Comparison of ENCODE assay signal across 13 cellular contexts in the genomic region with DNA sequence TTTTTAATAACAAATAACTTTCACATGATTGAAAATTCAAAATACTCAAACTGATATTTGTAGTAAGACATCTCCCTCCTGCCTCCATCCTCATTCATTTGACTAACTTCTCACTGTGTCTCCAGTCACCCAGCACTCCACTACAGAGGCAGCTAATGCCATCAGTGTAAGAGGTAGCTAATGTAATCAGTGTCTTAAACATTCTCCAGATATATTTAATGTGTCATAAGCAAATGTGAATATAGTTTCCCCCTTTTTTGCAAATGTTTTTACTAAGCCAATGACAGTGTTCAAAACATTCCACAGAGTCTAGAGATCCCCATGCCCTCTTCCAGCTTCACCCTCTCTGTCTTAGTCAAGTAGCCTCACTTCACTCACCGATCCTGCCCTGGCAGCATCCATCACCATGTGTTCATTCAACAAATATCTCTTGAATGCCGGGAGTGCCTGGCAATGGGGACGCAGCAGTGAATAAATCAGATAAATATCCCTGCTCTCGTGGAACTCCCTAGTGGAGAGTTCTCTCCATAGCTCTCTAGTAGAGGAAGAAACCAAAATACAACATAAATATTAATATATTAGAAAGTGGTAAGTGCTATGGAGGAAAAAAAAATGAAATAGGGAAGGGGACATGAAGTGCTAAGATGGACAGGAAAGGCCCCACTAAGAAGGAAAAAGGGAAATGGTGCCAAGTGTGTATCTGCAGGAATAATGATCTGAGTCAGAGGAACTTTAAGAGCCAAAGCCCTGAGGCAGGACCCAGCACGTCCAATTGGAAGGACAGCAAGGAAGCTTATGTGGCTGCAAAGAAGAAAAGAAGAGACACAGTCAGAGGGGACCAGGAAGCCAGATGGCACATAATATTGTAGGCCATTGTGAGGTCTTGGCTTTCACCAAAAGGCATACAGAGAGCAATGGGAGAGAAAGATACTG. TPM values are rescaled to one million over a fixed set of nuclear protein-coding genes. Genes with fewer than 3 reads are reported as not detected.
A peak's percentile ranks its signal among the peaks of the same experiment; 100 is the strongest.
DNase-seq lines count a peak whose midpoint lies in the region; ATAC-seq and TF ChIP-seq lines count a peak whose summit lies in the region.
"Had no signal": no experiment of that assay in that cellular context is flagged by ENCODE, and none has a peak within 500 bp of the region (broad histone marks: within the 10 kb centered on the region; RNA-seq: fewer than 3 reads in every experiment).

No MANE protein-coding gene starts in this region.

- peaks cover 3% of the 10 kb centered on the region; the same call in 1 of the 2 replicates for H3K27me3 Mint-ChIP-seq in HFFc6 (ENCODE audit: insufficient read depth)
- H3K27me3 Mint-ChIP-seq in activated T-cell treated with anti-CD3 and anti-CD28 coated beads, Interleukin-2, amount 50 U/mL, for 4 hours (ENCODE audit: low read depth): no peaks in the 10 kb centered on the region

- H3K4me3 ChIP-seq in ACC112 (ENCODE audit: low read depth, low read length): no peak overlapping the region; the same call in 1 of the 2 replicates
- H3K4me3 ChIP-seq in gastrocnemius medialis: no peak overlapping the region
- H3K4me3 ChIP-seq: transverse colon had no signal

- peak; percentile 55 to 90 for ATAC-seq in left cardiac atrium
- ATAC-seq in gastrocnemius medialis: no peak
- ATAC-seq in activated T-cell treated with anti-CD3 and anti-CD28 coated beads, Interleukin-2, amount 50 U/mL, for 4 hours: no peak
- no peak for ATAC-seq in GM21515 (IDR thresholded peaks at IDR 0.05; ENCODE audit: unreplicated experiment)
- ATAC-seq: activated CD4-positive, CD25-positive, alpha-beta regulatory T cell treated with anti-CD3 and anti-CD28 coated beads, Interleukin-2, amount 50 U/mL, for 24 hours; HCT116 had no signal

- H3K27me3 ChIP-seq in ACC112 (ENCODE audit: insufficient read depth, low read length): no peaks in the 10 kb centered on the region
- no peaks in the 10 kb centered on the region for H3K27me3 ChIP-seq in gastrocnemius medialis
- H3K27me3 ChIP-seq: transverse colon had no signal

- DNase-seq in HFFc6 (peak; percentile 87), astrocyte of the hippocampus (ENCODE audit: low read depth, low spot score) (peak; percentile 63), left cardiac atrium (no peak), gastrocnemius medialis (no peak)
- no peak for DNase-seq in central memory CD4-positive, alpha-beta T cell
- DNase-seq in activated T-cell treated with anti-CD3 and anti-CD28 coated beads, Interleukin-2, amount 50 U/mL, for 4 hours: no peak
- DNase-seq: cortex of kidney, transverse colon had no signal

- H3K9me3 ChIP-seq in gastrocnemius medialis: no peaks in the 10 kb centered on the region
- H3K9me3 ChIP-seq: transverse colon had no signal

- peaks cover 41% of the 10 kb centered on the region for H3K4me1 Mint-ChIP-seq in HFFc6 (ENCODE audit: low read depth)
- no peaks in the 10 kb centered on the region for H3K4me1 Mint-ChIP-seq in activated T-cell treated with anti-CD3 and anti-CD28 coated beads, Interleukin-2, amount 50 U/mL, for 4 hours (ENCODE audit: low read depth)

- TF ChIP-seq POLR2A in gastrocnemius medialis (IDR thresholded peaks at IDR 0.05): no peak

- H3K4me3 Mint-ChIP-seq in HFFc6: peak overlapping the region; percentile 74
- H3K4me3 Mint-ChIP-seq in activated T-cell treated with anti-CD3 and anti-CD28 coated beads, Interleukin-2, amount 50 U/mL, for 4 hours: no peak overlapping the region
- H3K4me3 Mint-ChIP-seq: activated T-helper 1 cell treated with anti-CD3 and anti-CD28 coated beads, Interleukin-12 subunit alpha, Interleukin-12 subunit beta, Interleukin-2, Interleukin-4 antibody, amounts not matched to agents 30 ng/mL and 10 ng/mL and 1 ng/mL, durations not matched to agents 14 hours and 24 hours and 36 hours had no signal

- 0 out of 2 replicates have a peak, but pooled peaks cover 4% of the 10 kb centered on the region for H3K9me3 Mint-ChIP-seq in HFFc6
- H3K9me3 Mint-ChIP-seq in activated T-cell treated with anti-CD3 and anti-CD28 coated beads, Interleukin-2, amount 50 U/mL, for 4 hours: peaks cover 2% of the 10 kb centered on the region

- peaks cover 10% of the 10 kb centered on the region for H3K4me1 ChIP-seq in ACC112 (ENCODE audit: control insufficient read depth, insufficient read depth, low read length, unreplicated experiment)
- H3K4me1 ChIP-seq in gastrocnemius medialis: peaks cover 7 to 9% of the 10 kb centered on the region in 2 donors

- intact Hi-C loops in left cardiac atrium (cut with DNase I): no loop called here
- intact Hi-C loops in gastrocnemius medialis (cut with DNase I; ENCODE audit: low total_unique reads): no loop called here

- H3K36me3 ChIP-seq in ACC112 (ENCODE audit: insufficient read depth, low read length) (peaks cover 5% of the 10 kb centered on the region), gastrocnemius medialis (peaks cover 0 to 12% of the 10 kb centered on the region in 2 donors)
- H3K36me3 ChIP-seq: transverse colon had no signal

- peak overlapping the region; percentile 81 for H3K27ac Mint-ChIP-seq in HFFc6
- H3K27ac Mint-ChIP-seq: activated T-helper 1 cell treated with anti-CD3 and anti-CD28 coated beads, Interleukin-12 subunit alpha, Interleukin-12 subunit beta, Interleukin-2, Interleukin-4 antibody, amounts not matched to agents 30 ng/mL and 10 ng/mL and 1 ng/mL, durations not matched to agents 14 hours and 24 hours and 36 hours had no signal

- H2AFZ ChIP-seq in ACC112 (ENCODE audit: low read length, unreplicated experiment): peak overlapping the region; percentile 7

- H3K36me3 Mint-ChIP-seq in HFFc6 (ENCODE audit: low read depth): peaks cover 57% of the 10 kb centered on the region
- peaks cover 58% of the 10 kb centered on the region for H3K36me3 Mint-ChIP-seq in activated T-cell treated with anti-CD3 and anti-CD28 coated beads, Interleukin-2, amount 50 U/mL, for 4 hours (ENCODE audit: insufficient read depth)

- no peaks in the 10 kb centered on the region for H3K79me2 ChIP-seq in ACC112 (ENCODE audit: control insufficient read depth, insufficient read depth, low read length, unreplicated experiment)

- TF ChIP-seq CTCF in HFFc6 (IDR thresholded peaks at IDR 0.05): peak; percentile 43
- TF ChIP-seq CTCF in gastrocnemius medialis (IDR thresholded peaks at IDR 0.05 in 4 of 5, conservative IDR thresholded peaks at IDR 0.05 in 1 of 5): no peak

- in situ Hi-C loops in gastrocnemius medialis (cut with MboI; ENCODE audit: low sequenced_read_pairs in 4 of 4): loop anchor here in 1 of 4 donors (25.0 kb wide), 1 partner anchor 110 kb away; no protein-coding TSS in a partner anchor

- peak overlapping the region; percentile 13; the same call in 1 of the 2 replicates for H3K27ac ChIP-seq in ACC112 (ENCODE audit: low read depth, low read length)
- H3K27ac ChIP-seq in gastrocnemius medialis: no peak overlapping the region
- H3K27ac ChIP-seq: transverse colon had no signal

RNA-seq across cellular contexts. Expression of a gene that starts 18.7 kb away (rescaled TPM):
- total RNA-seq in HFFc6 (2021; fragmentation: NEBNext Ultra II Directional; extraction: Animal tissue kit (Norgen Biotek cat#: 25700)): 10 to 100 TPM; 35.2 to 46.7 (median 41.5) TPM
- total RNA-seq in left cardiac atrium (10 to 100 TPM in 1 of 2 donors, 1 to 10 TPM in 1; 9.3 to 13.8 TPM), gastrocnemius medialis (10 to 100 TPM in 3 of 4 donors, 1 to 10 TPM in 1; 8.9 to 16.0 (median 14.8) TPM)
- 10 to 100 TPM; 45.0 to 48.9 (median 46.9) TPM for total RNA-seq in activated T-cell treated with anti-CD3 and anti-CD28 coated beads, Interleukin-2, amount 50 U/mL, for 4 hours

RNA-seq across cellular contexts. Expression of a gene that starts 30.3 kb away (rescaled TPM):
- 10 to 100 TPM; 56.3 to 81.5 (median 77.4) TPM for total RNA-seq in HFFc6 (2021; fragmentation: NEBNext Ultra II Directional; extraction: Animal tissue kit (Norgen Biotek cat#: 25700))
- total RNA-seq in left cardiac atrium: 10 to 100 TPM; 24.9 to 32.4 TPM
- total RNA-seq in gastrocnemius medialis: 10 to 100 TPM; 26.7 to 36.6 (median 31.1) TPM
- 10 to 100 TPM; 74.8 to 84.5 (median 80.0) TPM for total RNA-seq in activated T-cell treated with anti-CD3 and anti-CD28 coated beads, Interleukin-2, amount 50 U/mL, for 4 hours

Comparison
In these comparisons a context has a peak if more than half of its experiments do, and no peak if none do; other contexts are left out.
1. DNase-seq: peak in HFFc6 (single experiment) and astrocyte of the hippocampus (single experiment); none in left cardiac atrium (single experiment), gastrocnemius medialis (0 of 2), central memory CD4-positive, alpha-beta T cell (single experiment) and activated T-cell treated with anti-CD3 and anti-CD28 coated beads, Interleukin-2, amount 50 U/mL, for 4 hours (single experiment).
2. ATAC-seq: peak in left cardiac atrium (2 of 2); none in gastrocnemius medialis (0 of 2), activated T-cell treated with anti-CD3 and anti-CD28 coated beads, Interleukin-2, amount 50 U/mL, for 4 hours (0 of 2) and GM21515 (single experiment).